Comparison of ENCODE assay signal across 1 cellular context in the genomic region with DNA sequence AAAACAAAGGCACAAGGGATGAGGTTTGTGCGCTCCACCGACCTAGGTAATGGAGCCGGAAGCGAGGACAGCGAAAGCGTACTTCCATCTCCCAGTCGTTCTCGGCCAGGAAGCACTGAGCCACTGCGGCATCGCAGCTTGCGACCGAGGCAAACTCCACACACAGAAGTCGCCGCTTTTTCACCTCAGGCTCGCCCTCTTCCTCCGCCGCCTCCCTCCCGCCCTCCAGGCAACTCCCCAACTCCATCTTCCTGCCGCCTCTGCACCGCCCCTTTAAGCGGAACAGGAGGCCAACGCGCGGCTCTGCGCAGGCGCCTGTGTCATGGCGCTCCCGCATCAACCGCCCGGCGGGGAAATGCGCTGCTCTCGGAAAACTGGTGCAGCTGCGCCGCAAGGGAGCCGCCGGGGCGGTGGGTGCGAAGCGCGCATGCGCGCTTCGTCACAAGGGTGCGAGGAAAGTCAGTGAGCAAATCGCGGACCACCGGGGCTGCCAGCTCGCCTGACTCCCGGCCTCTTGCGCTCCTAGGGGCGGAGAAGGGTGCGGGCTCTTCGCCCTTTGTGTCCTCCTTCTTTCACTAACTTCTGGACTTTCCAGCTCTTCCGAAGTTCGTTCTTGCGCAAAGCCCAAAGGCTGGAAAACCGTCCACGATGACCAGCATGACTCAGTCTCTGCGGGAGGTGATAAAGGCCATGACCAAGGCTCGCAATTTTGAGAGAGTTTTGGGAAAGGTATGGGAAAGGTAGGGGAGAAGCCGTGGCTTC.
TF ChIP-seq lines count a peak whose summit lies in the region.

A gene (plus strand): TSS at position 462 of the 762 bp plus-strand sequence. CDS start 187 bp downstream, at position 649.
A gene with protein sequence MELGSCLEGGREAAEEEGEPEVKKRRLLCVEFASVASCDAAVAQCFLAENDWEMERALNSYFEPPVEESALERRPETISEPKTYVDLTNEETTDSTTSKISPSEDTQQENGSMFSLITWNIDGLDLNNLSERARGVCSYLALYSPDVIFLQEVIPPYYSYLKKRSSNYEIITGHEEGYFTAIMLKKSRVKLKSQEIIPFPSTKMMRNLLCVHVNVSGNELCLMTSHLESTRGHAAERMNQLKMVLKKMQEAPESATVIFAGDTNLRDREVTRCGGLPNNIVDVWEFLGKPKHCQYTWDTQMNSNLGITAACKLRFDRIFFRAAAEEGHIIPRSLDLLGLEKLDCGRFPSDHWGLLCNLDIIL (minus strand): TSS at position 284 of the 762 bp plus-strand sequence. CDS start 37 bp downstream, at position 247.

TF ChIP-seq in K562, 482 proteins besides CTCF, POLR2A, EP300 and RAD21 (continues in another document):
- TF ChIP-seq, protein P1, sequence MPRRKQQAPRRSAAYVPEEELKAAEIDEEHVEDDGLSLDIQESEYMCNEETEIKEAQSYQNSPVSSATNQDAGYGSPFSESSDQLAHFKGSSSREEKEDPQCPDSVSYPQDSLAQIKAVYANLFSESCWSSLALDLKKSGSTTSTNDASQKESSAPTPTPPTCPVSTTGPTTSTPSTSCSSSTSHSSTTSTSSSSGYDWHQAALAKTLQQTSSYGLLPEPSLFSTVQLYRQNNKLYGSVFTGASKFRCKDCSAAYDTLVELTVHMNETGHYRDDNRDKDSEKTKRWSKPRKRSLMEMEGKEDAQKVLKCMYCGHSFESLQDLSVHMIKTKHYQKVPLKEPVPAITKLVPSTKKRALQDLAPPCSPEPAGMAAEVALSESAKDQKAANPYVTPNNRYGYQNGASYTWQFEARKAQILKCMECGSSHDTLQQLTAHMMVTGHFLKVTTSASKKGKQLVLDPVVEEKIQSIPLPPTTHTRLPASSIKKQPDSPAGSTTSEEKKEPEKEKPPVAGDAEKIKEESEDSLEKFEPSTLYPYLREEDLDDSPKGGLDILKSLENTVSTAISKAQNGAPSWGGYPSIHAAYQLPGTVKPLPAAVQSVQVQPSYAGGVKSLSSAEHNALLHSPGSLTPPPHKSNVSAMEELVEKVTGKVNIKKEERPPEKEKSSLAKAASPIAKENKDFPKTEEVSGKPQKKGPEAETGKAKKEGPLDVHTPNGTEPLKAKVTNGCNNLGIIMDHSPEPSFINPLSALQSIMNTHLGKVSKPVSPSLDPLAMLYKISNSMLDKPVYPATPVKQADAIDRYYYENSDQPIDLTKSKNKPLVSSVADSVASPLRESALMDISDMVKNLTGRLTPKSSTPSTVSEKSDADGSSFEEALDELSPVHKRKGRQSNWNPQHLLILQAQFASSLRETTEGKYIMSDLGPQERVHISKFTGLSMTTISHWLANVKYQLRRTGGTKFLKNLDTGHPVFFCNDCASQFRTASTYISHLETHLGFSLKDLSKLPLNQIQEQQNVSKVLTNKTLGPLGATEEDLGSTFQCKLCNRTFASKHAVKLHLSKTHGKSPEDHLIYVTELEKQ (CRISPR knock-in tag; IDR thresholded peaks at IDR 0.05), result no peak
- TF ChIP-seq, protein P2, sequence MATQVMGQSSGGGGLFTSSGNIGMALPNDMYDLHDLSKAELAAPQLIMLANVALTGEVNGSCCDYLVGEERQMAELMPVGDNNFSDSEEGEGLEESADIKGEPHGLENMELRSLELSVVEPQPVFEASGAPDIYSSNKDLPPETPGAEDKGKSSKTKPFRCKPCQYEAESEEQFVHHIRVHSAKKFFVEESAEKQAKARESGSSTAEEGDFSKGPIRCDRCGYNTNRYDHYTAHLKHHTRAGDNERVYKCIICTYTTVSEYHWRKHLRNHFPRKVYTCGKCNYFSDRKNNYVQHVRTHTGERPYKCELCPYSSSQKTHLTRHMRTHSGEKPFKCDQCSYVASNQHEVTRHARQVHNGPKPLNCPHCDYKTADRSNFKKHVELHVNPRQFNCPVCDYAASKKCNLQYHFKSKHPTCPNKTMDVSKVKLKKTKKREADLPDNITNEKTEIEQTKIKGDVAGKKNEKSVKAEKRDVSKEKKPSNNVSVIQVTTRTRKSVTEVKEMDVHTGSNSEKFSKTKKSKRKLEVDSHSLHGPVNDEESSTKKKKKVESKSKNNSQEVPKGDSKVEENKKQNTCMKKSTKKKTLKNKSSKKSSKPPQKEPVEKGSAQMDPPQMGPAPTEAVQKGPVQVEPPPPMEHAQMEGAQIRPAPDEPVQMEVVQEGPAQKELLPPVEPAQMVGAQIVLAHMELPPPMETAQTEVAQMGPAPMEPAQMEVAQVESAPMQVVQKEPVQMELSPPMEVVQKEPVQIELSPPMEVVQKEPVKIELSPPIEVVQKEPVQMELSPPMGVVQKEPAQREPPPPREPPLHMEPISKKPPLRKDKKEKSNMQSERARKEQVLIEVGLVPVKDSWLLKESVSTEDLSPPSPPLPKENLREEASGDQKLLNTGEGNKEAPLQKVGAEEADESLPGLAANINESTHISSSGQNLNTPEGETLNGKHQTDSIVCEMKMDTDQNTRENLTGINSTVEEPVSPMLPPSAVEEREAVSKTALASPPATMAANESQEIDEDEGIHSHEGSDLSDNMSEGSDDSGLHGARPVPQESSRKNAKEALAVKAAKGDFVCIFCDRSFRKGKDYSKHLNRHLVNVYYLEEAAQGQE (CRISPR knock-in tag; IDR thresholded peaks at IDR 0.05; ENCODE audit: low read depth), result 0 out of 2 replicates have a peak, but pooled peaks have one; percentile 46
- TF ChIP-seq IRF2 (CRISPR knock-in tag; IDR thresholded peaks at IDR 0.05) (no peak), PHTF2 (CRISPR knock-in tag; IDR thresholded peaks at IDR 0.05) (no peak), CBX2 (IDR thresholded peaks at IDR 0.05; ENCODE audit: insufficient read depth, low read length, poor library complexity, severe bottlenecking) (no peak), ETV6 (IDR thresholded peaks at IDR 0.05; ENCODE audit: borderline replicate concordance in 1 of 2, low read depth in 2 of 2, low read length in 1 of 2) (peak in 1 of 2 experiments; percentile 30; a peak in 1 of 4 replicates), ETV6 (CRISPR knock-in tag; IDR thresholded peaks at IDR 0.05; ENCODE audit: borderline replicate concordance) (no peak), POLR3G (IDR thresholded peaks at IDR 0.05; ENCODE audit: extremely low read depth, insufficient read length, insufficient replicate concordance) (no peak), CREBBP (IDR thresholded peaks at IDR 0.05; ENCODE audit: low read depth, low read length) (no peak), TRIM24 (IDR thresholded peaks at IDR 0.05) (peak in 1 of 2 experiments; percentile 100; a peak in 2 of 4 replicates), ZNF644 (tag; IDR thresholded peaks at IDR 0.05; ENCODE audit: low read depth) (peak; percentile 46; the same call in 1 of the 2 replicates), ELF2 (CRISPR knock-in tag; IDR thresholded peaks at IDR 0.05) (peak; percentile 67; the same call in 1 of the 2 replicates), ZNF316 (IDR thresholded peaks at IDR 0.05) (peak; percentile 48), TCFL5 (CRISPR knock-in tag; conservative IDR thresholded peaks at IDR 0.05) (no peak), SLC30A9 (CRISPR knock-in tag; IDR thresholded peaks at IDR 0.05) (no peak), ZNF785 (CRISPR knock-in tag; IDR thresholded peaks at IDR 0.05) (no peak), NFYB (IDR thresholded peaks at IDR 0.05; ENCODE audit: extremely low read depth, insufficient read length) (no peak), CBX5 (IDR thresholded peaks at IDR 0.05; ENCODE audit: borderline replicate concordance, low read depth) (no peak; the same call in 1 of the 2 replicates), ZNF561 (CRISPR knock-in tag; conservative IDR thresholded peaks at IDR 0.05) (no peak), ZNF76 (CRISPR knock-in tag; IDR thresholded peaks at IDR 0.05; ENCODE audit: borderline replicate concordance) (no peak), POLR3A (IDR thresholded peaks at IDR 0.05; ENCODE audit: borderline replicate concordance, extremely low read depth, insufficient read depth, insufficient read length) (no peak), TGIF2 (CRISPR knock-in tag; IDR thresholded peaks at IDR 0.05) (no peak)
- TF ChIP-seq, protein P3, sequence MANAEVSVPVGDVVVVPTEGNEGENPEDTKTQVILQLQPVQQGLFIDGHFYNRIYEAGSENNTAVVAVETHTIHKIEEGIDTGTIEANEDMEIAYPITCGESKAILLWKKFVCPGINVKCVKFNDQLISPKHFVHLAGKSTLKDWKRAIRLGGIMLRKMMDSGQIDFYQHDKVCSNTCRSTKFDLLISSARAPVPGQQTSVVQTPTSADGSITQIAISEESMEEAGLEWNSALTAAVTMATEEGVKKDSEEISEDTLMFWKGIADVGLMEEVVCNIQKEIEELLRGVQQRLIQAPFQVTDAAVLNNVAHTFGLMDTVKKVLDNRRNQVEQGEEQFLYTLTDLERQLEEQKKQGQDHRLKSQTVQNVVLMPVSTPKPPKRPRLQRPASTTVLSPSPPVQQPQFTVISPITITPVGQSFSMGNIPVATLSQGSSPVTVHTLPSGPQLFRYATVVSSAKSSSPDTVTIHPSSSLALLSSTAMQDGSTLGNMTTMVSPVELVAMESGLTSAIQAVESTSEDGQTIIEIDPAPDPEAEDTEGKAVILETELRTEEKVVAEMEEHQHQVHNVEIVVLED (CRISPR knock-in tag; IDR thresholded peaks at IDR 0.05), result 0 out of 2 replicates have a peak, but pooled peaks have one; percentile 16
- TF ChIP-seq, protein P4, sequence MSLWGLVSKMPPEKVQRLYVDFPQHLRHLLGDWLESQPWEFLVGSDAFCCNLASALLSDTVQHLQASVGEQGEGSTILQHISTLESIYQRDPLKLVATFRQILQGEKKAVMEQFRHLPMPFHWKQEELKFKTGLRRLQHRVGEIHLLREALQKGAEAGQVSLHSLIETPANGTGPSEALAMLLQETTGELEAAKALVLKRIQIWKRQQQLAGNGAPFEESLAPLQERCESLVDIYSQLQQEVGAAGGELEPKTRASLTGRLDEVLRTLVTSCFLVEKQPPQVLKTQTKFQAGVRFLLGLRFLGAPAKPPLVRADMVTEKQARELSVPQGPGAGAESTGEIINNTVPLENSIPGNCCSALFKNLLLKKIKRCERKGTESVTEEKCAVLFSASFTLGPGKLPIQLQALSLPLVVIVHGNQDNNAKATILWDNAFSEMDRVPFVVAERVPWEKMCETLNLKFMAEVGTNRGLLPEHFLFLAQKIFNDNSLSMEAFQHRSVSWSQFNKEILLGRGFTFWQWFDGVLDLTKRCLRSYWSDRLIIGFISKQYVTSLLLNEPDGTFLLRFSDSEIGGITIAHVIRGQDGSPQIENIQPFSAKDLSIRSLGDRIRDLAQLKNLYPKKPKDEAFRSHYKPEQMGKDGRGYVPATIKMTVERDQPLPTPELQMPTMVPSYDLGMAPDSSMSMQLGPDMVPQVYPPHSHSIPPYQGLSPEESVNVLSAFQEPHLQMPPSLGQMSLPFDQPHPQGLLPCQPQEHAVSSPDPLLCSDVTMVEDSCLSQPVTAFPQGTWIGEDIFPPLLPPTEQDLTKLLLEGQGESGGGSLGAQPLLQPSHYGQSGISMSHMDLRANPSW (CRISPR knock-in tag; IDR thresholded peaks at IDR 0.05), result no peak; the same call in 1 of the 2 replicates
- TF ChIP-seq, protein P5, sequence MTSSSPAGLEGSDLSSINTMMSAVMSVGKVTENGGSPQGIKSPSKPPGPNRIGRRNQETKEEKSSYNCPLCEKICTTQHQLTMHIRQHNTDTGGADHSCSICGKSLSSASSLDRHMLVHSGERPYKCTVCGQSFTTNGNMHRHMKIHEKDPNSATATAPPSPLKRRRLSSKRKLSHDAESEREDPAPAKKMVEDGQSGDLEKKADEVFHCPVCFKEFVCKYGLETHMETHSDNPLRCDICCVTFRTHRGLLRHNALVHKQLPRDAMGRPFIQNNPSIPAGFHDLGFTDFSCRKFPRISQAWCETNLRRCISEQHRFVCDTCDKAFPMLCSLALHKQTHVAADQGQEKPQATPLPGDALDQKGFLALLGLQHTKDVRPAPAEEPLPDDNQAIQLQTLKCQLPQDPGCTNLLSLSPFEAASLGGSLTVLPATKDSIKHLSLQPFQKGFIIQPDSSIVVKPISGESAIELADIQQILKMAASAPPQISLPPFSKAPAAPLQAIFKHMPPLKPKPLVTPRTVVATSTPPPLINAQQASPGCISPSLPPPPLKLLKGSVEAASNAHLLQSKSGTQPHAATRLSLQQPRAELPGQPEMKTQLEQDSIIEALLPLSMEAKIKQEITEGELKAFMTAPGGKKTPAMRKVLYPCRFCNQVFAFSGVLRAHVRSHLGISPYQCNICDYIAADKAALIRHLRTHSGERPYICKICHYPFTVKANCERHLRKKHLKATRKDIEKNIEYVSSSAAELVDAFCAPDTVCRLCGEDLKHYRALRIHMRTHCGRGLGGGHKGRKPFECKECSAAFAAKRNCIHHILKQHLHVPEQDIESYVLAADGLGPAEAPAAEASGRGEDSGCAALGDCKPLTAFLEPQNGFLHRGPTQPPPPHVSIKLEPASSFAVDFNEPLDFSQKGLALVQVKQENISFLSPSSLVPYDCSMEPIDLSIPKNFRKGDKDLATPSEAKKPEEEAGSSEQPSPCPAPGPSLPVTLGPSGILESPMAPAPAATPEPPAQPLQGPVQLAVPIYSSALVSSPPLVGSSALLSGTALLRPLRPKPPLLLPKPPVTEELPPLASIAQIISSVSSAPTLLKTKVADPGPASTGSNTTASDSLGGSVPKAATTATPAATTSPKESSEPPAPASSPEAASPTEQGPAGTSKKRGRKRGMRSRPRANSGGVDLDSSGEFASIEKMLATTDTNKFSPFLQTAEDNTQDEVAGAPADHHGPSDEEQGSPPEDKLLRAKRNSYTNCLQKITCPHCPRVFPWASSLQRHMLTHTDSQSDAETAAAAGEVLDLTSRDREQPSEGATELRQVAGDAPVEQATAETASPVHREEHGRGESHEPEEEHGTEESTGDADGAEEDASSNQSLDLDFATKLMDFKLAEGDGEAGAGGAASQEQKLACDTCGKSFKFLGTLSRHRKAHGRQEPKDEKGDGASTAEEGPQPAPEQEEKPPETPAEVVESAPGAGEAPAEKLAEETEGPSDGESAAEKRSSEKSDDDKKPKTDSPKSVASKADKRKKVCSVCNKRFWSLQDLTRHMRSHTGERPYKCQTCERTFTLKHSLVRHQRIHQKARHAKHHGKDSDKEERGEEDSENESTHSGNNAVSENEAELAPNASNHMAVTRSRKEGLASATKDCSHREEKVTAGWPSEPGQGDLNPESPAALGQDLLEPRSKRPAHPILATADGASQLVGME (CRISPR knock-in tag; IDR thresholded peaks at IDR 0.05), result no peak
- TF ChIP-seq, protein P6, sequence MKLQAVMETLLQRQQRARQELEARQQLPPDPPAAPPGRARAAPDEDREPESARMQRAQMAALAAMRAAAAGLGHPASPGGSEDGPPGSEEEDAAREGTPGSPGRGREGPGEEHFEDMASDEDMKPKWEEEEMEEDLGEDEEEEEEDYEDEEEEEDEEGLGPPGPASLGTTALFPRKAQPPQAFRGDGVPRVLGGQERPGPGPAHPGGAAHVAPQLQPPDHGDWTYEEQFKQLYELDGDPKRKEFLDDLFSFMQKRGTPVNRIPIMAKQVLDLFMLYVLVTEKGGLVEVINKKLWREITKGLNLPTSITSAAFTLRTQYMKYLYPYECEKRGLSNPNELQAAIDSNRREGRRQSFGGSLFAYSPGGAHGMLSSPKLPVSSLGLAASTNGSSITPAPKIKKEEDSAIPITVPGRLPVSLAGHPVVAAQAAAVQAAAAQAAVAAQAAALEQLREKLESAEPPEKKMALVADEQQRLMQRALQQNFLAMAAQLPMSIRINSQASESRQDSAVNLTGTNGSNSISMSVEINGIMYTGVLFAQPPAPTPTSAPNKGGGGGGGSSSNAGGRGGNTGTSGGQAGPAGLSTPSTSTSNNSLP (IDR thresholded peaks at IDR 0.05; ENCODE audit: borderline replicate concordance, low read depth, low read length), result no peak
